In genomic region chr14:55807059-55807499, GRCh38 we compare ENCODE assay signal across 1 cellular context.
TF ChIP-seq lines count a peak whose summit lies in the region.

No MANE protein-coding gene starts in this region.

TF ChIP-seq in HEK293, 187 proteins besides CTCF, POLR2A, EP300 and RAD21 (continued from another document and continues in another):
- 0 out of 2 replicates have a peak, but pooled peaks have one; percentile 17 for TF ChIP-seq ZNF518A (tag by site-specific recombination; conservative IDR thresholded peaks at IDR 0.05; ENCODE audit: low read depth)
- TF ChIP-seq GFI1B (tag by site-specific recombination; IDR thresholded peaks at IDR 0.05) = peak; percentile 84
- 0 out of 2 replicates have a peak, but pooled peaks have one; percentile 32 for TF ChIP-seq ZNF558 (tag by site-specific recombination; IDR thresholded peaks at IDR 0.05)
- no peak for TF ChIP-seq ZBTB1 (tag by site-specific recombination; IDR thresholded peaks at IDR 0.05)
- peak; percentile 50; the same call in 1 of the 2 replicates for TF ChIP-seq WT1 (tag by site-specific recombination; IDR thresholded peaks at IDR 0.05)
- peak; percentile 83; the same call in 1 of the 2 replicates for TF ChIP-seq ZNF660 (tag by site-specific recombination; IDR thresholded peaks at IDR 0.05)
- peak; percentile 86 for TF ChIP-seq MYNN (tag by site-specific recombination; IDR thresholded peaks at IDR 0.05; ENCODE audit: borderline replicate concordance)
- TF ChIP-seq ZFHX2 (tag by site-specific recombination; conservative IDR thresholded peaks at IDR 0.05) = peak; percentile 85
- TF ChIP-seq PATZ1 (tag by site-specific recombination; IDR thresholded peaks at IDR 0.05) = peak; percentile 45; the same call in 1 of the 2 replicates
- no peak for TF ChIP-seq ZNF514 (tag by site-specific recombination; IDR thresholded peaks at IDR 0.05)
- TF ChIP-seq TSHZ1 (tag by site-specific recombination; IDR thresholded peaks at IDR 0.05; ENCODE audit: borderline replicate concordance) = peak; percentile 11; the same call in 1 of the 2 replicates
- TF ChIP-seq IKZF3 (tag by site-specific recombination; IDR thresholded peaks at IDR 0.05) = no peak
- TF ChIP-seq ZFP3 (tag by site-specific recombination; IDR thresholded peaks at IDR 0.05; ENCODE audit: low read depth) = no peak
- no peak for TF ChIP-seq BCL11B (tag by site-specific recombination; IDR thresholded peaks at IDR 0.05; ENCODE audit: low read depth)
- no peak for TF ChIP-seq KLF8 (tag by site-specific recombination; IDR thresholded peaks at IDR 0.05)
- TF ChIP-seq ZNF350 (tag by site-specific recombination; IDR thresholded peaks at IDR 0.05) = no peak
- 0 out of 2 replicates have a peak, but pooled peaks have one; percentile 33 for TF ChIP-seq ZNF362 (tag by site-specific recombination; IDR thresholded peaks at IDR 0.05)
- no peak for TF ChIP-seq ZSCAN4 (tag by site-specific recombination; IDR thresholded peaks at IDR 0.05)
- TF ChIP-seq ZBTB8A (tag by site-specific recombination; IDR thresholded peaks at IDR 0.05) = 0 out of 2 replicates have a peak, but pooled peaks have one; percentile 28
- peak; percentile 74 for TF ChIP-seq ZNF843 (tag by site-specific recombination; IDR thresholded peaks at IDR 0.05)
- peak; percentile 40; the same call in 1 of the 2 replicates for TF ChIP-seq GLIS2 (tag by site-specific recombination; IDR thresholded peaks at IDR 0.05)
- peak; percentile 54 for TF ChIP-seq KLF10 (tag by site-specific recombination; IDR thresholded peaks at IDR 0.05)
- peak; percentile 45; the same call in 1 of the 2 replicates for TF ChIP-seq ZNF580 (tag by site-specific recombination; IDR thresholded peaks at IDR 0.05)
- peak; percentile 74 for TF ChIP-seq EGR2 (tag by site-specific recombination; IDR thresholded peaks at IDR 0.05; ENCODE audit: low read depth)
- no peak for TF ChIP-seq ZNF837 (tag by site-specific recombination; IDR thresholded peaks at IDR 0.05)
- peak; percentile 96 for TF ChIP-seq KLF1 (tag by site-specific recombination; IDR thresholded peaks at IDR 0.05)
- no peak; the same call in 1 of the 2 replicates for TF ChIP-seq ZNF449 (tag by site-specific recombination; IDR thresholded peaks at IDR 0.05)
- no peak for TF ChIP-seq GLI2 (tag by site-specific recombination; IDR thresholded peaks at IDR 0.05; ENCODE audit: borderline replicate concordance, low read depth)
- peak; percentile 88 for TF ChIP-seq SP7 (tag by site-specific recombination; IDR thresholded peaks at IDR 0.05)
- TF ChIP-seq ZBTB20 (tag by site-specific recombination; IDR thresholded peaks at IDR 0.05) = peak; percentile 41; the same call in 1 of the 2 replicates
- TF ChIP-seq PRDM6 (tag by site-specific recombination; IDR thresholded peaks at IDR 0.05) = peak; percentile 25; the same call in 1 of the 2 replicates
- TF ChIP-seq ZNF366 (tag by site-specific recombination; conservative IDR thresholded peaks at IDR 0.05) = peak; percentile 79
- TF ChIP-seq ZNF510 (tag by site-specific recombination; IDR thresholded peaks at IDR 0.05; ENCODE audit: insufficient replicate concordance) = no peak
- TF ChIP-seq GLIS1 (tag by site-specific recombination; IDR thresholded peaks at IDR 0.05) = peak; percentile 47; the same call in 1 of the 2 replicates
- TF ChIP-seq YY2 (tag by site-specific recombination; IDR thresholded peaks at IDR 0.05) = no peak
- no peak for TF ChIP-seq ZNF324 (tag by site-specific recombination; IDR thresholded peaks at IDR 0.05)
- TF ChIP-seq ZBTB17 (tag by site-specific recombination; IDR thresholded peaks at IDR 0.05) = peak; percentile 75
- no peak for TF ChIP-seq ZNF530 (tag by site-specific recombination; IDR thresholded peaks at IDR 0.05; ENCODE audit: low read depth)
- no peak for TF ChIP-seq ZNF785 (tag by site-specific recombination; IDR thresholded peaks at IDR 0.05)
- TF ChIP-seq ZNF121 (tag by site-specific recombination; IDR thresholded peaks at IDR 0.05) = 0 out of 2 replicates have a peak, but pooled peaks have one; percentile 18
- TF ChIP-seq ZNF560 (tag by site-specific recombination; IDR thresholded peaks at IDR 0.05; ENCODE audit: borderline replicate concordance) = no peak
- TF ChIP-seq PRDM4 (tag by site-specific recombination; IDR thresholded peaks at IDR 0.05) = peak; percentile 75; the same call in 1 of the 2 replicates
- peak; percentile 63; the same call in 1 of the 2 replicates for TF ChIP-seq ZNF24 (tag by site-specific recombination; IDR thresholded peaks at IDR 0.05)
